In genomic region chr9:112562235-112562958, GRCh38 we compare ENCODE assay signal across 35 cellular contexts.
"Had no signal": no experiment of that assay in that cellular context is flagged by ENCODE, and none has a peak within 500 bp of the region (broad histone marks: within the 10 kb centered on the region; RNA-seq: fewer than 3 reads in every experiment).

No MANE protein-coding gene starts in this region.

- DNase-seq: activated CD4-positive, alpha-beta memory T cell treated with anti-CD3 and anti-CD28 coated beads, Interleukin-2, amount 10 ng/mL, durations not matched to agents 7 days and 5 days; activated CD4-positive, alpha-beta T cell treated with anti-CD3 and anti-CD28 coated beads for 1 hour; activated CD4-positive, alpha-beta T cell treated with anti-CD3 and anti-CD28 coated beads for 48 hours; activated CD4-positive, CD25-positive, alpha-beta regulatory T cell; activated CD8-positive, alpha-beta memory T cell treated with anti-CD3 and anti-CD28 coated beads for 24 hours; activated CD8-positive, alpha-beta memory T cell treated with anti-CD3 and anti-CD28 coated beads, Interleukin-2, amount 10 ng/mL, durations not matched to agents 7 days and 5 days; activated CD8-positive, alpha-beta memory T cell treated with anti-CD3 and anti-CD28 coated beads, Interleukin-2, amount 50 U/mL, for 48 hours; activated effector memory CD4-positive, alpha-beta T cell treated with Interleukin-2 at 50 U/mL for 16 hours; activated naive CD4-positive, alpha-beta T cell treated with anti-CD3 and anti-CD28 coated beads, Interleukin-2, amount 50 U/mL, for 16 hours; activated naive CD8-positive, alpha-beta T cell treated with anti-CD3 and anti-CD28 coated beads, Interleukin-2, amount 10 ng/mL, durations not matched to agents 7 days and 5 days; activated T-cell treated with anti-CD3 and anti-CD28 coated beads, Interleukin-2, amount 50 U/mL, for 48 hours; body of pancreas; NCI-H1092 treated with DMSO at 0.1 percent for 48 hours; NCI-H1417; NCI-H146; NCI-H187; NCI-H2029 treated with DMSO at 0.1 percent for 48 hours; NCI-H2107; NCI-H2171; NCI-H510A; NCI-H526; NCI-H748 treated with DMSO at 0.1 percent for 48 hours; NK-92 treated with Interleukin-12 subunit alpha and Interleukin-12 subunit beta, amount 100 ng/mL, for 24 hours; PC-9; SIG-M5; SW 1271; T-helper 1 cell; T-helper 2 cell; T-helper 9 cell; WERI-Rb-1 had no signal

- H3K4me3 Mint-ChIP-seq: activated CD4-positive, alpha-beta memory T cell treated with anti-CD3 and anti-CD28 coated beads, Interleukin-2, amount 10 ng/mL, durations not matched to agents 7 days and 5 days; activated CD8-positive, alpha-beta memory T cell treated with anti-CD3 and anti-CD28 coated beads, Interleukin-2, amount 10 ng/mL, durations not matched to agents 7 days and 5 days; activated naive CD8-positive, alpha-beta T cell treated with anti-CD3 and anti-CD28 coated beads, Interleukin-2, amount 10 ng/mL, durations not matched to agents 7 days and 5 days had no signal

- H3K27me3 ChIP-seq: body of pancreas, breast epithelium had no signal

- H3K4me1 ChIP-seq: breast epithelium had no signal

- H3K4me3 ChIP-seq: body of pancreas, breast epithelium, PC-9 had no signal

- H3K36me3 Mint-ChIP-seq: activated CD8-positive, alpha-beta memory T cell treated with anti-CD3 and anti-CD28 coated beads, Interleukin-2, amount 10 ng/mL, durations not matched to agents 7 days and 5 days; activated naive CD8-positive, alpha-beta T cell treated with anti-CD3 and anti-CD28 coated beads, Interleukin-2, amount 10 ng/mL, durations not matched to agents 7 days and 5 days had no signal

- H3K27ac Mint-ChIP-seq: activated CD4-positive, alpha-beta memory T cell treated with anti-CD3 and anti-CD28 coated beads, Interleukin-2, amount 10 ng/mL, durations not matched to agents 7 days and 5 days; activated CD8-positive, alpha-beta memory T cell treated with anti-CD3 and anti-CD28 coated beads, Interleukin-2, amount 10 ng/mL, durations not matched to agents 7 days and 5 days; activated naive CD8-positive, alpha-beta T cell treated with anti-CD3 and anti-CD28 coated beads, Interleukin-2, amount 10 ng/mL, durations not matched to agents 7 days and 5 days had no signal

- H3K27ac ChIP-seq: breast epithelium, PC-9, RWPE1, WERI-Rb-1 had no signal

- H3K36me3 ChIP-seq: breast epithelium, WERI-Rb-1 had no signal

- H3K4me2 ChIP-seq: PC-9 had no signal

- H3K4me1 Mint-ChIP-seq: activated CD4-positive, alpha-beta memory T cell treated with anti-CD3 and anti-CD28 coated beads, Interleukin-2, amount 10 ng/mL, durations not matched to agents 7 days and 5 days; activated CD8-positive, alpha-beta memory T cell treated with anti-CD3 and anti-CD28 coated beads, Interleukin-2, amount 10 ng/mL, durations not matched to agents 7 days and 5 days; activated naive CD8-positive, alpha-beta T cell treated with anti-CD3 and anti-CD28 coated beads, Interleukin-2, amount 10 ng/mL, durations not matched to agents 7 days and 5 days had no signal

- ATAC-seq: activated CD8-positive, alpha-beta memory T cell treated with anti-CD3 and anti-CD28 coated beads, Interleukin-2, amount 10 ng/mL, durations not matched to agents 7 days and 5 days; body of pancreas; Right ventricle myocardium inferior had no signal

- H2AFZ ChIP-seq: PC-9 had no signal

- H3K9me3 ChIP-seq: body of pancreas, breast epithelium had no signal

- H3K27me3 Mint-ChIP-seq: activated CD4-positive, alpha-beta memory T cell treated with anti-CD3 and anti-CD28 coated beads, Interleukin-2, amount 10 ng/mL, durations not matched to agents 7 days and 5 days; activated CD8-positive, alpha-beta memory T cell treated with anti-CD3 and anti-CD28 coated beads, Interleukin-2, amount 10 ng/mL, durations not matched to agents 7 days and 5 days; activated naive CD8-positive, alpha-beta T cell treated with anti-CD3 and anti-CD28 coated beads, Interleukin-2, amount 10 ng/mL, durations not matched to agents 7 days and 5 days had no signal

- FAIRE-seq: astrocyte, RCC 7860 had no signal

- H3K9me3 Mint-ChIP-seq: activated CD4-positive, alpha-beta memory T cell treated with anti-CD3 and anti-CD28 coated beads, Interleukin-2, amount 10 ng/mL, durations not matched to agents 7 days and 5 days; activated naive CD8-positive, alpha-beta T cell treated with anti-CD3 and anti-CD28 coated beads, Interleukin-2, amount 10 ng/mL, durations not matched to agents 7 days and 5 days had no signal
